Comparison of ENCODE assay signal across 17 cellular contexts in the genomic region with DNA sequence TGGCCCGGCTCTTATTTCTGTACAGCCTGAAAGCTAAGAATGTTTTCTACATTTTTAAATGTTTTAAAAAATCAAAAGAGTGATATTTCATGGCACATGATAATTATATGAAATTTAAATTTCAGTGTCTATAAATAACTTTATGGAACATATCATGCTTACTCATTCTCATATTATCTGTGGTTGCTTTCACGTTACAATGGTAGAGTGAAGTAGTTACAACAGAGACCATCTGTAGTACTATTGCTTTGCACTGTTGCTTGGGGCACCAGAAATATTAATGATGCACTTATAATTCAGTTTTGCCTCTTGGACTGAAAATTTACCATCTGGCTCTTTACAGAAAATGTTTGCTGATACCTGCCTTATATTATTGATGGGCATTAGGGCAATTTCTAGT.
"Had no signal": no experiment of that assay in that cellular context is flagged by ENCODE, and none has a peak within 500 bp of the region (broad histone marks: within the 10 kb centered on the region; RNA-seq: fewer than 3 reads in every experiment).

No MANE protein-coding gene starts in this region.

- H3K27me3 ChIP-seq: hepatocyte, stomach, uterus had no signal

- H3K79me2 ChIP-seq: hepatocyte had no signal

- DNase-seq: effector CD4-positive, alpha-beta T cell; endodermal cell; foreskin melanocyte; head of caudate nucleus; mesendoderm; naive B cell; occipital lobe; psoas muscle; retina; small intestine; stimulated activated CD4-positive, alpha-beta T cell treated with anti-CD3 and anti-CD28 coated beads, Interleukin-12 subunit alpha, Interleukin-12 subunit beta, amount 100 ng/mL, for 4 hours; stimulated activated naive CD4-positive, alpha-beta T cell; stomach; substantia nigra; uterus had no signal

- H3K27ac ChIP-seq: coronary artery, hepatocyte, psoas muscle, stomach, uterus had no signal

- H2AFZ ChIP-seq: hepatocyte had no signal

- FAIRE-seq: small intestine had no signal

- H3K4me3 ChIP-seq: coronary artery, hepatocyte, psoas muscle, stomach, uterus had no signal

- H3K36me3 ChIP-seq: stomach, uterus had no signal

- H3K4me2 ChIP-seq: hepatocyte had no signal

- H3K9me3 ChIP-seq: psoas muscle, stomach, uterus had no signal

- H3K4me1 ChIP-seq: psoas muscle, stomach, uterus had no signal
